Comparison of ENCODE assay signal across 17 cellular contexts in the genomic region with DNA sequence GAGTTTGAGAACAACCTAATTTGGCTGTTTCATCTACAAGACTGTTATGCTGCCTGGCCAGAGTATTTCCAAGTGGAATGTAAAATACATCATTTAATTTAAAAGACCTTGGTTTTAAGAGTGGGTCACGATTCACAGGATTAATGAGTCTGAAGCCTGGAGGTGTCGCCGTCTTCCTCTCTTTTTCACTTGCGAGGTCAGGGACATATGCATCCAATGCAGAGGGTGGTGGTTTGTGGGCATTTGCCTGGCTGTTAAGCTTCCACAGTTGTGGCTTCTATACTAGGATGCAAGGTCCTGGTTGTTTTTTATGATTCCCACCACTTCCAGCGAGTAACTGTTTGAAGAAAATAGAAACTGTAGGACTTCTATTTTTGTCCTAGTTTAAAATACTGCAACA. TPM values are rescaled to one million over a fixed set of nuclear protein-coding genes. Genes with fewer than 3 reads are reported as not detected.
DNase-seq lines count a peak whose midpoint lies in the region; ATAC-seq, FAIRE-seq and TF ChIP-seq lines count a peak whose summit lies in the region.
"Had no signal": no experiment of that assay in that cellular context is flagged by ENCODE, and none has a peak within 500 bp of the region (broad histone marks: within the 10 kb centered on the region; RNA-seq: fewer than 3 reads in every experiment).

No MANE protein-coding gene starts in this region.

- H3K4me1 ChIP-seq in GM23338 (ENCODE audit: insufficient read depth) (peaks cover 10% of the 10 kb centered on the region), OCI-LY1 (ENCODE audit: insufficient read depth, low read length, severe bottlenecking) (peaks cover 10% of the 10 kb centered on the region), K562 (replicated peaks in 1 of 2; ENCODE audit: control insufficient read depth in 2 of 2, insufficient read depth in 2 of 2, low read length in 2 of 2) (no peaks in the 10 kb centered on the region), aorta (ENCODE audit: control insufficient read depth in 1 of 2, insufficient read depth in 2 of 2, low read length in 2 of 2) (peaks cover 0 to 5% of the 10 kb centered on the region in 2 donors)

- H3K4me2 ChIP-seq in GM23338 (no peak overlapping the region), OCI-LY1 (ENCODE audit: low read length) (no peak overlapping the region), K562 (ENCODE audit: insufficient read depth, low read length) (no peak overlapping the region)

- H3K9me1 ChIP-seq in K562 (ENCODE audit: control insufficient read depth, insufficient read depth, low read length), result no peaks in the 10 kb centered on the region

- H3K79me2 ChIP-seq in GM23338 (replicated peaks; ENCODE audit: insufficient read depth) (no peaks in the 10 kb centered on the region), OCI-LY1 (ENCODE audit: insufficient read depth, low read length) (no peaks in the 10 kb centered on the region), K562 (ENCODE audit: control insufficient read depth, insufficient read depth, low read length) (no peaks in the 10 kb centered on the region)

- ATAC-seq in GM23338, result peak; percentile 72
- ATAC-seq in K562, result peak; percentile 69
- no peak for ATAC-seq in aorta (ENCODE audit: low FRiP score)

- H3K9me3 ChIP-seq in OCI-LY1 (ENCODE audit: low read length) (no peaks in the 10 kb centered on the region), K562 (replicated peaks; ENCODE audit: control insufficient read depth, insufficient read depth, low read depth, low read length) (no peaks in the 10 kb centered on the region), aorta (ENCODE audit: control insufficient read depth, low read length) (no peaks in the 10 kb centered on the region)

- TF ChIP-seq POLR2A in K562 (conservative IDR thresholded peaks at IDR 0.05), result no peak

- peak; percentile 26 to 33; a peak in 3 of 4 replicates for TF ChIP-seq RAD21 in K562 (CRISPR knock-in tag; conservative IDR thresholded peaks at IDR 0.05 in 1 of 2, IDR thresholded peaks at IDR 0.05 in 1 of 2)

- in situ Hi-C loops in K562 (cut with MboI), result no loop called here

- peaks cover 20% of the 10 kb centered on the region for H3K4me1 Mint-ChIP-seq in GM23338
- H3K4me1 Mint-ChIP-seq in progenitor cell of endocrine pancreas (ENCODE audit: low read depth), result peaks cover 15% of the 10 kb centered on the region

- TF ChIP-seq CTCF in 22Rv1 (IDR thresholded peaks at IDR 0.05), result no peak
- peak in 1 of 2 experiments; percentile 69; a peak in 2 of 4 replicates for TF ChIP-seq CTCF in GM23338 (conservative IDR thresholded peaks at IDR 0.05; ENCODE audit: low read depth in 2 of 2)
- peak; percentile 26; the same call in 1 of the 2 replicates for TF ChIP-seq CTCF in OCI-LY1 (IDR thresholded peaks at IDR 0.05; ENCODE audit: low read length)
- TF ChIP-seq CTCF in K562 (IDR thresholded peaks at IDR 0.05 in 2 of 3, conservative IDR thresholded peaks at IDR 0.05 in 1 of 3; ENCODE audit: insufficient read depth in 2 of 3, low read depth in 1 of 3, low read length in 3 of 3), result peak in 2 of 3 experiments; percentile 22 to 40; a peak in 3 of 6 replicates
- TF ChIP-seq CTCF in progenitor cell of endocrine pancreas (IDR thresholded peaks at IDR 0.05; ENCODE audit: unreplicated experiment), result no peak

- H3K4me3 Mint-ChIP-seq in GM23338 (no peak overlapping the region), progenitor cell of endocrine pancreas (ENCODE audit: low read depth) (no peak overlapping the region)

- no peaks in the 10 kb centered on the region for H3F3A ChIP-seq in GM23338 (replicated peaks; ENCODE audit: low read depth)
- no peaks in the 10 kb centered on the region for H3F3A ChIP-seq in OCI-LY1 (ENCODE audit: insufficient read depth, low read length)

- no peaks in the 10 kb centered on the region for H3K9me3 Mint-ChIP-seq in GM23338
- no peaks in the 10 kb centered on the region for H3K9me3 Mint-ChIP-seq in progenitor cell of endocrine pancreas (ENCODE audit: low read depth)

- H3K9ac ChIP-seq in OCI-LY1 (ENCODE audit: low read length) (no peak overlapping the region), K562 (ENCODE audit: insufficient read depth in 1 of 2, low read depth in 2 of 2, low read length in 2 of 2) (no peak overlapping the region)

- no peaks in the 10 kb centered on the region for H4K20me1 ChIP-seq in GM23338 (replicated peaks; ENCODE audit: insufficient read depth)
- H4K20me1 ChIP-seq in OCI-LY1 (ENCODE audit: insufficient read depth, low read length), result no peaks in the 10 kb centered on the region
- no peaks in the 10 kb centered on the region for H4K20me1 ChIP-seq in K562 (replicated peaks; ENCODE audit: control insufficient read depth, insufficient read depth, low read length)

- H3K36me3 Mint-ChIP-seq in GM23338 (ENCODE audit: low read depth), result no peaks in the 10 kb centered on the region
- no peaks in the 10 kb centered on the region for H3K36me3 Mint-ChIP-seq in progenitor cell of endocrine pancreas (ENCODE audit: insufficient read depth)

- WGBS in K562 (ENCODE audit: insufficient coverage, low coverage, missing lambda C conversion rate), result 4% methylated on average over 5 of the region's 5 CpGs
- 61 to 65% methylated on average over 5 of the region's 5 CpGs for WGBS in aorta, 2 donors

- CTCF ChIA-PET in K562 (lab: Yijun Ruan, JAX; ENCODE audit: low intra/inter-chr PET ratio), result interaction anchor here (0.7 kb wide), 1 partner anchor 110 kb away, joined by 5 read pairs; no protein-coding TSS in a partner anchor

- H3K4me3 ChIP-seq in GM23338, result no peak overlapping the region
- H3K4me3 ChIP-seq in OCI-LY1 (ENCODE audit: low read depth, low read length, poor library complexity, severe bottlenecking), result no peak overlapping the region
- H3K4me3 ChIP-seq in K562, result no peak overlapping the region
- no peak overlapping the region for H3K4me3 ChIP-seq in aorta (ENCODE audit: low read length in 2 of 2)

- POLR2A ChIA-PET in K562 (lab: Yijun Ruan, JAX), result interaction anchor here (0.6 to 1.6 kb wide), 2 partner anchors 18 to 185 kb away, joined by 3 to 5 read pairs; no protein-coding TSS in a partner anchor

- H2AFZ ChIP-seq in GM23338, result no peak overlapping the region
- H2AFZ ChIP-seq in OCI-LY1 (ENCODE audit: low read length), result no peak overlapping the region
- H2AFZ ChIP-seq in K562 (ENCODE audit: low read depth, low read length), result no peak overlapping the region

- intact Hi-C loops in K562 (cut with micrococcal nuclease), result no loop called here
- intact Hi-C loops in aorta (cut with DNase I), result no loop called here

- DNase-seq in GM23338 (ENCODE audit: low spot score), result peak; percentile 18
- DNase-seq in K562 (ENCODE audit: extremely low read depth in 1 of 4, low spot score in 3 of 4), result peak in 1 of 4 experiments; percentile 29
- DNase-seq in progenitor cell of endocrine pancreas (ENCODE audit: low spot score, unreplicated experiment), result no peak
- DNase-seq in kidney glomerular epithelial cell (lab: John Stamatoyannopoulos, UW), result no peak
- DNase-seq in aorta, result no peak
- DNase-seq: EL, Kasumi-1, MM.1S, NCI-H1105 treated with DMSO at 0.1 percent for 48 hours, NCI-H1694 treated with DMSO at 0.1 percent for 48 hours, NCI-H226, NCI-H524 treated with DMSO at 0.1 percent for 48 hours, RPMI8226, SW 1271 had no signal

- no peaks in the 10 kb centered on the region for H3K9me2 ChIP-seq in GM23338 (ENCODE audit: insufficient read depth)
- no peaks in the 10 kb centered on the region for H3K9me2 ChIP-seq in OCI-LY1 (ENCODE audit: low read depth, low read length)

- peaks cover 2% of the 10 kb centered on the region for H3K27me3 Mint-ChIP-seq in GM23338 (ENCODE audit: insufficient read depth, low read depth, poor library complexity)
- H3K27me3 Mint-ChIP-seq in progenitor cell of endocrine pancreas, result peaks cover 7% of the 10 kb centered on the region

- no peak for TF ChIP-seq EP300 in K562 (IDR thresholded peaks at IDR 0.05; ENCODE audit: low read length)

- H3K27ac ChIP-seq in 22Rv1, result peak overlapping the region; percentile 29; the same call in 1 of the 2 replicates
- H3K27ac ChIP-seq in GM23338 (ENCODE audit: low read depth), result no peak overlapping the region
- no peak overlapping the region for H3K27ac ChIP-seq in OCI-LY1 (ENCODE audit: low read depth, low read length, poor library complexity, severe bottlenecking)
- H3K27ac ChIP-seq in K562 (ENCODE audit: extremely low read depth, low read depth, low read length), result no peak overlapping the region
- H3K27ac ChIP-seq in aorta (ENCODE audit: low read depth in 1 of 2, low read length in 2 of 2), result no peak overlapping the region
- H3K27ac ChIP-seq: C4-2B had no signal

- no peak overlapping the region for H3K27ac Mint-ChIP-seq in GM23338
- H3K27ac Mint-ChIP-seq in progenitor cell of endocrine pancreas, result no peak overlapping the region

- FAIRE-seq in K562 (lab: Jason Lieb, UNC), result no peak

- BruUV-seq in K562 (replicated peaks; lab: Mats Ljungman, UMichigan), result no TSS peak

- H3K27me3 ChIP-seq in GM23338 (ENCODE audit: insufficient read depth), result no peaks in the 10 kb centered on the region
- H3K27me3 ChIP-seq in OCI-LY1 (ENCODE audit: insufficient read depth, low read length), result no peaks in the 10 kb centered on the region
- H3K27me3 ChIP-seq in K562 (ENCODE audit: control insufficient read depth in 2 of 2, insufficient read depth in 2 of 2, low read length in 2 of 2), result peaks cover 0 to 3% of the 10 kb centered on the region in 2 experiments; a peak in 1 of 5 replicates
- H3K27me3 ChIP-seq in aorta (ENCODE audit: control insufficient read depth in 1 of 2, insufficient read depth in 2 of 2, low read length in 1 of 2), result no peaks in the 10 kb centered on the region

- H3K36me3 ChIP-seq in GM23338 (ENCODE audit: insufficient read depth), result no peaks in the 10 kb centered on the region
- H3K36me3 ChIP-seq in OCI-LY1 (ENCODE audit: insufficient read depth, low read length), result no peaks in the 10 kb centered on the region
- H3K36me3 ChIP-seq in K562 (ENCODE audit: control insufficient read depth, insufficient read depth, low read length), result no peaks in the 10 kb centered on the region
- no peaks in the 10 kb centered on the region for H3K36me3 ChIP-seq in aorta (ENCODE audit: control insufficient read depth in 1 of 2, insufficient read depth in 2 of 2, low read length in 1 of 2)

RNA-seq across cellular contexts. Expression of a gene that starts 22.8 kb away (rescaled TPM):
- total RNA-seq in GM23338 (2014; rRNA removed; shearing (Covaris generic)), result 39.6 and 48.1 TPM in 2 replicates
- 20.6 and 21.3 TPM in 2 replicates for polyA plus RNA-seq in GM23338 (2016; fragmentation: Nextera tagmentation; extraction: Ambion mirVana)
- total RNA-seq in K562 (2011; cell fraction: chromatin; rRNA removed; ENCODE audit: low replicate concordance), result 7.4 and 11.3 TPM in 2 replicates
- 6.5 and 7.0 TPM in 2 replicates for total RNA-seq in K562 (2011; cell fraction: nucleolus; rRNA removed)
- 12.8 and 16.6 TPM in 2 replicates for total RNA-seq in K562 (2011; cell fraction: nucleoplasm; rRNA removed)
- 13.4 and 14.0 TPM in 2 replicates for total RNA-seq in K562 (2014; rRNA removed)
- 20.2 and 23.5 TPM in 2 replicates for total RNA-seq in K562 (2014; rRNA removed; fragmentation: Illumina TruSeq; extraction: Trizol)
- 20.9 and 22.4 TPM in 2 replicates for total RNA-seq in K562 (2015; rRNA removed; fragmentation: Illumina TruSeq; extraction: Trizol)
- total RNA-seq in K562 (2021), result 35.9 and 39.2 TPM in 2 replicates
- polyA plus RNA-seq in K562 (2011; rRNA removed), result 19.9 and 28.7 TPM in 2 replicates
- polyA plus RNA-seq in K562 (2011; cell fraction: cytosol; rRNA removed), result 12.9 and 15.7 TPM in 2 replicates
- polyA plus RNA-seq in K562 (2011; cell fraction: nucleus; rRNA removed), result 5.6 and 7.4 TPM in 2 replicates
- 13.8 and 16.0 TPM in 2 replicates for polyA plus RNA-seq in K562 (2012)
- polyA plus RNA-seq in K562 (2014; fragmentation: Illumina TruSeq; extraction: Trizol), result 22.6 and 23.4 TPM in 2 replicates
- 1 to 10 TPM; 3.7 to 4.3 TPM for polyA plus RNA-seq in K562 (2014; fragmentation: Nextera tagmentation; extraction: Ambion mirVana)
- polyA plus RNA-seq in K562 (2014; rRNA removed), result 18.9 and 19.1 TPM in 2 replicates
- polyA minus RNA-seq in K562 (2011; rRNA and poly(A)+ RNA removed), result 31.7 and 36.8 TPM in 2 replicates
- polyA minus RNA-seq in K562 (2011; cell fraction: cytosol; rRNA and poly(A)+ RNA removed), result 15.4 and 26.3 TPM in 2 replicates
- 2.8 and 6.1 TPM in 2 replicates for polyA minus RNA-seq in K562 (2011; cell fraction: nucleus; rRNA and poly(A)+ RNA removed)
- 18.8 and 20.7 TPM in 2 replicates for total RNA-seq in progenitor cell of endocrine pancreas
- total RNA-seq in aorta, result 100 to 1,000 TPM; 197 to 418 TPM
- polyA plus RNA-seq in aorta, result 100 to 1,000 TPM in 1 of 2 donors, 10 to 100 TPM in 1; 85.1 to 445 TPM

Comparison
In these comparisons a context has a peak if more than half of its experiments do, and no peak if none do; other contexts are left out.
1. CTCF ChIP-seq: peak in OCI-LY1 (single experiment) and K562 (2 of 3); none in 22Rv1 (single experiment) and progenitor cell of endocrine pancreas (single experiment).